In genomic region chr20:58407201-58407873, GRCh38 we compare ENCODE assay signal across 1 cellular context.
A peak's percentile ranks its signal among the peaks of the same experiment; 100 is the strongest.
TF ChIP-seq lines count a peak whose summit lies in the region.

No MANE protein-coding gene starts in this region.

TF ChIP-seq in K562, 482 proteins besides CTCF, POLR2A, EP300 and RAD21 (continued from another document and continues in another):
- TF ChIP-seq RERE (CRISPR knock-in tag; IDR thresholded peaks at IDR 0.05; ENCODE audit: borderline replicate concordance) (no peak), SOX6 (IDR thresholded peaks at IDR 0.05) (no peak), DMBX1 (CRISPR knock-in tag; IDR thresholded peaks at IDR 0.05; ENCODE audit: borderline replicate concordance) (no peak), NFIC (IDR thresholded peaks at IDR 0.05) (no peak), MTA3 (IDR thresholded peaks at IDR 0.05; ENCODE audit: borderline replicate concordance) (no peak), RNF219 (CRISPR knock-in tag; IDR thresholded peaks at IDR 0.05) (no peak), ZBED1 (IDR thresholded peaks at IDR 0.05) (no peak), GTF2A2 (tag; IDR thresholded peaks at IDR 0.05) (no peak), MTA2 (IDR thresholded peaks at IDR 0.05; ENCODE audit: low read depth) (no peak), NCOA1 (IDR thresholded peaks at IDR 0.05; ENCODE audit: low read depth) (no peak), ESRRB (CRISPR knock-in tag; IDR thresholded peaks at IDR 0.05; ENCODE audit: borderline replicate concordance) (no peak), CEBPB (tag; IDR thresholded peaks at IDR 0.05) (no peak), TCF7 (IDR thresholded peaks at IDR 0.05; ENCODE audit: borderline replicate concordance) (no peak), FOS (IDR thresholded peaks at IDR 0.05; ENCODE audit: extremely low read depth, insufficient read length) (no peak), GABPB2 (CRISPR knock-in tag; conservative IDR thresholded peaks at IDR 0.05) (no peak), ZBTB17 (CRISPR knock-in tag; IDR thresholded peaks at IDR 0.05) (no peak), SP2 (IDR thresholded peaks at IDR 0.05; ENCODE audit: extremely low read depth, low read depth, low read length, poor library complexity, severe bottlenecking) (no peak), ZNF785 (CRISPR knock-in tag; IDR thresholded peaks at IDR 0.05) (no peak), NFYB (IDR thresholded peaks at IDR 0.05; ENCODE audit: extremely low read depth, insufficient read length) (no peak), MTF1 (CRISPR knock-in tag; IDR thresholded peaks at IDR 0.05; ENCODE audit: borderline replicate concordance) (no peak), NFIX (CRISPR knock-in tag; IDR thresholded peaks at IDR 0.05; ENCODE audit: low read depth) (no peak), ZFP1 (CRISPR knock-in tag; IDR thresholded peaks at IDR 0.05) (no peak), THRA (IDR thresholded peaks at IDR 0.05) (no peak), TCF15 (CRISPR knock-in tag; IDR thresholded peaks at IDR 0.05) (no peak), THAP7 (CRISPR knock-in tag; IDR thresholded peaks at IDR 0.05) (no peak), GABPA (tag; conservative IDR thresholded peaks at IDR 0.05; ENCODE audit: low read depth) (peak; percentile 54), ATF3 (IDR thresholded peaks at IDR 0.05) (peak; percentile 6; the same call in 1 of the 2 replicates), ATF3 (CRISPR knock-in tag; conservative IDR thresholded peaks at IDR 0.05) (no peak)
- TF ChIP-seq, protein P1, sequence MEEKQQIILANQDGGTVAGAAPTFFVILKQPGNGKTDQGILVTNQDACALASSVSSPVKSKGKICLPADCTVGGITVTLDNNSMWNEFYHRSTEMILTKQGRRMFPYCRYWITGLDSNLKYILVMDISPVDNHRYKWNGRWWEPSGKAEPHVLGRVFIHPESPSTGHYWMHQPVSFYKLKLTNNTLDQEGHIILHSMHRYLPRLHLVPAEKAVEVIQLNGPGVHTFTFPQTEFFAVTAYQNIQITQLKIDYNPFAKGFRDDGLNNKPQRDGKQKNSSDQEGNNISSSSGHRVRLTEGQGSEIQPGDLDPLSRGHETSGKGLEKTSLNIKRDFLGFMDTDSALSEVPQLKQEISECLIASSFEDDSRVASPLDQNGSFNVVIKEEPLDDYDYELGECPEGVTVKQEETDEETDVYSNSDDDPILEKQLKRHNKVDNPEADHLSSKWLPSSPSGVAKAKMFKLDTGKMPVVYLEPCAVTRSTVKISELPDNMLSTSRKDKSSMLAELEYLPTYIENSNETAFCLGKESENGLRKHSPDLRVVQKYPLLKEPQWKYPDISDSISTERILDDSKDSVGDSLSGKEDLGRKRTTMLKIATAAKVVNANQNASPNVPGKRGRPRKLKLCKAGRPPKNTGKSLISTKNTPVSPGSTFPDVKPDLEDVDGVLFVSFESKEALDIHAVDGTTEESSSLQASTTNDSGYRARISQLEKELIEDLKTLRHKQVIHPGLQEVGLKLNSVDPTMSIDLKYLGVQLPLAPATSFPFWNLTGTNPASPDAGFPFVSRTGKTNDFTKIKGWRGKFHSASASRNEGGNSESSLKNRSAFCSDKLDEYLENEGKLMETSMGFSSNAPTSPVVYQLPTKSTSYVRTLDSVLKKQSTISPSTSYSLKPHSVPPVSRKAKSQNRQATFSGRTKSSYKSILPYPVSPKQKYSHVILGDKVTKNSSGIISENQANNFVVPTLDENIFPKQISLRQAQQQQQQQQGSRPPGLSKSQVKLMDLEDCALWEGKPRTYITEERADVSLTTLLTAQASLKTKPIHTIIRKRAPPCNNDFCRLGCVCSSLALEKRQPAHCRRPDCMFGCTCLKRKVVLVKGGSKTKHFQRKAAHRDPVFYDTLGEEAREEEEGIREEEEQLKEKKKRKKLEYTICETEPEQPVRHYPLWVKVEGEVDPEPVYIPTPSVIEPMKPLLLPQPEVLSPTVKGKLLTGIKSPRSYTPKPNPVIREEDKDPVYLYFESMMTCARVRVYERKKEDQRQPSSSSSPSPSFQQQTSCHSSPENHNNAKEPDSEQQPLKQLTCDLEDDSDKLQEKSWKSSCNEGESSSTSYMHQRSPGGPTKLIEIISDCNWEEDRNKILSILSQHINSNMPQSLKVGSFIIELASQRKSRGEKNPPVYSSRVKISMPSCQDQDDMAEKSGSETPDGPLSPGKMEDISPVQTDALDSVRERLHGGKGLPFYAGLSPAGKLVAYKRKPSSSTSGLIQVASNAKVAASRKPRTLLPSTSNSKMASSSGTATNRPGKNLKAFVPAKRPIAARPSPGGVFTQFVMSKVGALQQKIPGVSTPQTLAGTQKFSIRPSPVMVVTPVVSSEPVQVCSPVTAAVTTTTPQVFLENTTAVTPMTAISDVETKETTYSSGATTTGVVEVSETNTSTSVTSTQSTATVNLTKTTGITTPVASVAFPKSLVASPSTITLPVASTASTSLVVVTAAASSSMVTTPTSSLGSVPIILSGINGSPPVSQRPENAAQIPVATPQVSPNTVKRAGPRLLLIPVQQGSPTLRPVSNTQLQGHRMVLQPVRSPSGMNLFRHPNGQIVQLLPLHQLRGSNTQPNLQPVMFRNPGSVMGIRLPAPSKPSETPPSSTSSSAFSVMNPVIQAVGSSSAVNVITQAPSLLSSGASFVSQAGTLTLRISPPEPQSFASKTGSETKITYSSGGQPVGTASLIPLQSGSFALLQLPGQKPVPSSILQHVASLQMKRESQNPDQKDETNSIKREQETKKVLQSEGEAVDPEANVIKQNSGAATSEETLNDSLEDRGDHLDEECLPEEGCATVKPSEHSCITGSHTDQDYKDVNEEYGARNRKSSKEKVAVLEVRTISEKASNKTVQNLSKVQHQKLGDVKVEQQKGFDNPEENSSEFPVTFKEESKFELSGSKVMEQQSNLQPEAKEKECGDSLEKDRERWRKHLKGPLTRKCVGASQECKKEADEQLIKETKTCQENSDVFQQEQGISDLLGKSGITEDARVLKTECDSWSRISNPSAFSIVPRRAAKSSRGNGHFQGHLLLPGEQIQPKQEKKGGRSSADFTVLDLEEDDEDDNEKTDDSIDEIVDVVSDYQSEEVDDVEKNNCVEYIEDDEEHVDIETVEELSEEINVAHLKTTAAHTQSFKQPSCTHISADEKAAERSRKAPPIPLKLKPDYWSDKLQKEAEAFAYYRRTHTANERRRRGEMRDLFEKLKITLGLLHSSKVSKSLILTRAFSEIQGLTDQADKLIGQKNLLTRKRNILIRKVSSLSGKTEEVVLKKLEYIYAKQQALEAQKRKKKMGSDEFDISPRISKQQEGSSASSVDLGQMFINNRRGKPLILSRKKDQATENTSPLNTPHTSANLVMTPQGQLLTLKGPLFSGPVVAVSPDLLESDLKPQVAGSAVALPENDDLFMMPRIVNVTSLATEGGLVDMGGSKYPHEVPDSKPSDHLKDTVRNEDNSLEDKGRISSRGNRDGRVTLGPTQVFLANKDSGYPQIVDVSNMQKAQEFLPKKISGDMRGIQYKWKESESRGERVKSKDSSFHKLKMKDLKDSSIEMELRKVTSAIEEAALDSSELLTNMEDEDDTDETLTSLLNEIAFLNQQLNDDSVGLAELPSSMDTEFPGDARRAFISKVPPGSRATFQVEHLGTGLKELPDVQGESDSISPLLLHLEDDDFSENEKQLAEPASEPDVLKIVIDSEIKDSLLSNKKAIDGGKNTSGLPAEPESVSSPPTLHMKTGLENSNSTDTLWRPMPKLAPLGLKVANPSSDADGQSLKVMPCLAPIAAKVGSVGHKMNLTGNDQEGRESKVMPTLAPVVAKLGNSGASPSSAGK (IDR thresholded peaks at IDR 0.05) = no peak
- TF ChIP-seq, protein P2, sequence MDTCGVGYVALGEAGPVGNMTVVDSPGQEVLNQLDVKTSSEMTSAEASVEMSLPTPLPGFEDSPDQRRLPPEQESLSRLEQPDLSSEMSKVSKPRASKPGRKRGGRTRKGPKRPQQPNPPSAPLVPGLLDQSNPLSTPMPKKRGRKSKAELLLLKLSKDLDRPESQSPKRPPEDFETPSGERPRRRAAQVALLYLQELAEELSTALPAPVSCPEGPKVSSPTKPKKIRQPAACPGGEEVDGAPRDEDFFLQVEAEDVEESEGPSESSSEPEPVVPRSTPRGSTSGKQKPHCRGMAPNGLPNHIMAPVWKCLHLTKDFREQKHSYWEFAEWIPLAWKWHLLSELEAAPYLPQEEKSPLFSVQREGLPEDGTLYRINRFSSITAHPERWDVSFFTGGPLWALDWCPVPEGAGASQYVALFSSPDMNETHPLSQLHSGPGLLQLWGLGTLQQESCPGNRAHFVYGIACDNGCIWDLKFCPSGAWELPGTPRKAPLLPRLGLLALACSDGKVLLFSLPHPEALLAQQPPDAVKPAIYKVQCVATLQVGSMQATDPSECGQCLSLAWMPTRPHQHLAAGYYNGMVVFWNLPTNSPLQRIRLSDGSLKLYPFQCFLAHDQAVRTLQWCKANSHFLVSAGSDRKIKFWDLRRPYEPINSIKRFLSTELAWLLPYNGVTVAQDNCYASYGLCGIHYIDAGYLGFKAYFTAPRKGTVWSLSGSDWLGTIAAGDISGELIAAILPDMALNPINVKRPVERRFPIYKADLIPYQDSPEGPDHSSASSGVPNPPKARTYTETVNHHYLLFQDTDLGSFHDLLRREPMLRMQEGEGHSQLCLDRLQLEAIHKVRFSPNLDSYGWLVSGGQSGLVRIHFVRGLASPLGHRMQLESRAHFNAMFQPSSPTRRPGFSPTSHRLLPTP (IDR thresholded peaks at IDR 0.05; ENCODE audit: borderline replicate concordance, extremely low read depth, insufficient read length) = no peak
